Comparison of ENCODE assay signal across 6 cellular contexts in genomic region chr20:63857751-63858392, GRCh38. TPM values are rescaled to one million over a fixed set of nuclear protein-coding genes. Genes with fewer than 3 reads are reported as not detected.
DNase-seq lines count a peak whose midpoint lies in the region; FAIRE-seq and TF ChIP-seq lines count a peak whose summit lies in the region.

No MANE protein-coding gene starts in this region.

- no peak for TF ChIP-seq CTCF in colonic mucosa (IDR thresholded peaks at IDR 0.05)
- TF ChIP-seq CTCF in neural progenitor cell (IDR thresholded peaks at IDR 0.05), result no peak
- no peak for TF ChIP-seq CTCF in D721Med (IDR thresholded peaks at IDR 0.05; ENCODE audit: insufficient read depth, missing control alignments)

- H3K79me2 ChIP-seq in GM23248 (ENCODE audit: insufficient read depth) (no peaks in the 10 kb centered on the region), neural progenitor cell (ENCODE audit: low read depth) (no peaks in the 10 kb centered on the region)

- H4K20me1 ChIP-seq in GM23248 (ENCODE audit: insufficient read depth) (no peaks in the 10 kb centered on the region), neural progenitor cell (ENCODE audit: low read depth) (no peaks in the 10 kb centered on the region)

- H3K27ac ChIP-seq in GM23248 (no peak overlapping the region), colonic mucosa (peak overlapping the region; percentile 48), neural progenitor cell (no peak overlapping the region)

- WGBS in GM23248 (ENCODE audit: low coverage in 1 of 2, low lambda C conversion rate in 2 of 2, missing lambda C conversion rate in 2 of 2), 2 experiments, result 9 to 18% methylated on average over 10 to 14 of the region's 14 CpGs

- H3K36me3 ChIP-seq in GM23248 (ENCODE audit: low read depth), result no peaks in the 10 kb centered on the region
- H3K36me3 ChIP-seq in colonic mucosa, result no peaks in the 10 kb centered on the region
- no peaks in the 10 kb centered on the region for H3K36me3 ChIP-seq in neural progenitor cell

- no peaks in the 10 kb centered on the region for H3K9me3 ChIP-seq in GM23248 (ENCODE audit: low read depth)
- no peaks in the 10 kb centered on the region for H3K9me3 ChIP-seq in colonic mucosa
- H3K9me3 ChIP-seq in neural progenitor cell (ENCODE audit: low read depth), result no peaks in the 10 kb centered on the region

- H3F3A ChIP-seq in GM23248 (ENCODE audit: insufficient read depth) (no peaks in the 10 kb centered on the region; the same call in 1 of the 2 replicates), neural progenitor cell (ENCODE audit: low read depth) (peaks cover 29% of the 10 kb centered on the region)

- peaks cover 36% of the 10 kb centered on the region for H3K4me1 Mint-ChIP-seq in neural progenitor cell

- H3K4me1 ChIP-seq in GM23248 (ENCODE audit: insufficient read depth), result peaks cover 10% of the 10 kb centered on the region
- H3K4me1 ChIP-seq in colonic mucosa, result peaks cover 8% of the 10 kb centered on the region
- peaks cover 40% of the 10 kb centered on the region for H3K4me1 ChIP-seq in neural progenitor cell

- peaks cover 4% of the 10 kb centered on the region for H3K27me3 Mint-ChIP-seq in neural progenitor cell (ENCODE audit: insufficient read depth, low read depth)

- no peaks in the 10 kb centered on the region for H3K9me3 Mint-ChIP-seq in neural progenitor cell

- no peak overlapping the region for H3K4me2 ChIP-seq in GM23248 (ENCODE audit: unreplicated experiment)
- H3K4me2 ChIP-seq in neural progenitor cell, result peak overlapping the region; percentile 65

- in situ Hi-C loops in GM23248 (cut with MboI), result no loop called here

- peak overlapping the region; percentile 65 for H3K4me3 Mint-ChIP-seq in neural progenitor cell

- H3K9ac ChIP-seq in GM23248 (no peak overlapping the region), colonic mucosa (ENCODE audit: low read depth in 2 of 2, low read length in 2 of 2) (peak overlapping the region in 1 of 2 donors; percentile 33), neural progenitor cell (no peak overlapping the region)

- H3K27ac Mint-ChIP-seq in neural progenitor cell, result peak overlapping the region; percentile 72

- H2AFZ ChIP-seq in GM23248 (no peak overlapping the region), neural progenitor cell (replicated peaks) (no peak overlapping the region)

- no peak for FAIRE-seq in D721Med (lab: Jason Lieb, UNC)

- intact Hi-C loops in colonic mucosa (cut with DNase I), result no loop called here

- H3K9me2 ChIP-seq in GM23248 (ENCODE audit: insufficient read depth), result no peaks in the 10 kb centered on the region

- H3K4me3 ChIP-seq in GM23248 (no peak overlapping the region), colonic mucosa (no peak overlapping the region), neural progenitor cell (no peak overlapping the region)

- H3K27me3 ChIP-seq in GM23248 (replicated peaks; ENCODE audit: insufficient read depth) (peaks cover 10% of the 10 kb centered on the region; the same call in 1 of the 2 replicates), colonic mucosa (peaks cover 26% of the 10 kb centered on the region), neural progenitor cell (no peaks in the 10 kb centered on the region)

- H3K36me3 Mint-ChIP-seq in neural progenitor cell, result no peaks in the 10 kb centered on the region

- DNase-seq in GM23248 (peak; percentile 19), colonic mucosa (no peak), neural progenitor cell (ENCODE audit: low spot score) (no peak), NCI-H2227 (lab: John Stamatoyannopoulos, UW; ENCODE audit: unreplicated experiment) (no peak), NCI-H146 (lab: John Stamatoyannopoulos, UW) (no peak), D721Med (ENCODE audit: insufficient read length, low spot score) (no peak)

RNA-seq across cellular contexts. Expression of gene ABHD16B, which starts 3.4 kb away (rescaled TPM):
- not detected in 2 replicates for total RNA-seq in GM23248 (2014; rRNA removed; shearing (Covaris generic))
- not detected in 2 replicates for polyA plus RNA-seq in GM23248 (2016; fragmentation: Nextera tagmentation; extraction: Ambion mirVana)
- not detected for total RNA-seq in colonic mucosa
- total RNA-seq in neural progenitor cell (ENCODE audit: low replicate concordance), result not detected in 2 replicates

RNA-seq across cellular contexts. Expression of gene TPD52L2, which starts 7.2 kb away (rescaled TPM):
- 198 and 214 TPM in 2 replicates for total RNA-seq in GM23248 (2014; rRNA removed; shearing (Covaris generic))
- polyA plus RNA-seq in GM23248 (2016; fragmentation: Nextera tagmentation; extraction: Ambion mirVana), result 220 and 227 TPM in 2 replicates
- total RNA-seq in colonic mucosa (10 to 100 TPM; 54.0 to 66.1 TPM), neural progenitor cell (ENCODE audit: low replicate concordance) (66.6 and 80.1 TPM in 2 replicates)

RNA-seq across cellular contexts. Expression of gene ZBTB46, which starts 26.8 kb away (rescaled TPM):
- total RNA-seq in GM23248 (2014; rRNA removed; shearing (Covaris generic)), result 1.9 and 3.9 TPM in 2 replicates
- 0.33 and 0.38 TPM in 2 replicates for polyA plus RNA-seq in GM23248 (2016; fragmentation: Nextera tagmentation; extraction: Ambion mirVana)
- total RNA-seq in colonic mucosa, result 1 to 10 TPM; 2.1 to 3.2 TPM
- 8.1 and 13.9 TPM in 2 replicates for total RNA-seq in neural progenitor cell (ENCODE audit: low replicate concordance)

RNA-seq across cellular contexts. Expression of gene DNAJC5, which starts 37.1 kb away (rescaled TPM):
- 68.0 and 70.9 TPM in 2 replicates for total RNA-seq in GM23248 (2014; rRNA removed; shearing (Covaris generic))
- polyA plus RNA-seq in GM23248 (2016; fragmentation: Nextera tagmentation; extraction: Ambion mirVana), result 22.4 and 24.9 TPM in 2 replicates
- total RNA-seq in colonic mucosa (10 to 100 TPM; 58.9 to 63.9 TPM), neural progenitor cell (ENCODE audit: low replicate concordance) (17.2 and 37.9 TPM in 2 replicates)
